8 cellular contexts compared by ENCODE assay signal in the genomic region with DNA sequence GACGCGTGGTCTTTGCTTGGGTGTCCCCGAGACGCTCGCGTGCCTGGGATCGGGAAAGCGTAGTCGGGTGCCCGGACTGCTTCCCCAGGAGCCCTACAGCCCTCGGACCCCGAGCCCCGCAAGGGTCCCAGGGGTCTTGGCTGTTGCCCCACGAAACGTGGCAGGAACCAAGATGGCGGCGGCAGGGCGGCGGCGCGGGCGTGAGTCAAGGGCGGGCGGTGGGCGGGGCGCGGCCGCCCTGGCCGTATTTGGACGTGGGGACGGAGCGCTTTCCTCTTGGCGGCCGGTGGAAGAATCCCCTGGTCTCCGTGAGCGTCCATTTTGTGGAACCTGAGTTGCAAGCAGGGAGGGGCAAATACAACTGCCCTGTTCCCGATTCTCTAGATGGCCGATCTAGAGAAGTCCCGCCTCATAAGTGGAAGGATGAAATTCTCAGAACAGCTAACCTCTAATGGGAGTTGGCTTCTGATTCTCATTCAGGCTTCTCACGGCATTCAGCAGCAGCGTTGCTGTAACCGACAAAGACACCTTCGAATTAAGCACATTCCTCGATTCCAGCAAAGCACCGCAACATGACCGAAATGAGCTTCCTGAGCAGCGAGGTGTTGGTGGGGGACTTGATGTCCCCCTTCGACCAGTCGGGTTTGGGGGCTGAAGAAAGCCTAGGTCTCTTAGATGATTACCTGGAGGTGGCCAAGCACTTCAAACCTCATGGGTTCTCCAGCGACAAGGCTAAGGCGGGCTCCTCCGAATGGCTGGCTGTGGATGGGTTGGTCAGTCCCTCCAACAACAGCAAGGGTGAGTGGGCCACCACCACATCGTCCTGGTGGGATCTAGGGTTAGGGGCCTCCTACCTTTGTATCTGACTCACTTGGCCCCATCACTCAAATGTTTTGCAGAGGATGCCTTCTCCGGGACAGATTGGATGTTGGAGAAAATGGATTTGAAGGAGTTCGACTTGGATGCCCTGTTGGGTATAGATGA. TPM values are rescaled to one million over a fixed set of nuclear protein-coding genes. Genes with fewer than 3 reads are reported as not detected.
A peak's percentile ranks its signal among the peaks of the same experiment; 100 is the strongest.
DNase-seq lines count a peak whose midpoint lies in the region; ATAC-seq and TF ChIP-seq lines count a peak whose summit lies in the region.

No MANE protein-coding gene starts in this region.

- peaks cover 50% of the 10 kb centered on the region for H3K4me1 Mint-ChIP-seq in activated T-cell treated with anti-CD3 and anti-CD28 coated beads, Interleukin-2, amount 50 U/mL, for 4 hours (ENCODE audit: low read depth)
- H3K4me1 Mint-ChIP-seq in stimulated activated naive CD8-positive, alpha-beta T cell treated with anti-CD3 and anti-CD28 coated beads, Interleukin-15, Interleukin-2, amounts not matched to agents 100 ng/mL and 50 ng/mL, for 24 hours (ENCODE audit: low read depth) = peaks cover 72% of the 10 kb centered on the region

- H3K27ac Mint-ChIP-seq in stimulated activated naive CD8-positive, alpha-beta T cell treated with anti-CD3 and anti-CD28 coated beads, Interleukin-15, Interleukin-2, amounts not matched to agents 100 ng/mL and 50 ng/mL, for 24 hours = peak overlapping the region; percentile 96

- no peak for TF ChIP-seq POLR2A in erythroblast (IDR thresholded peaks at IDR 0.05; ENCODE audit: low read length)

- ATAC-seq in HG02852 (IDR thresholded peaks at IDR 0.05; ENCODE audit: unreplicated experiment) = peak; percentile 14
- peak; percentile 21 to 22 for ATAC-seq in activated T-cell treated with anti-CD3 and anti-CD28 coated beads, Interleukin-2, amount 50 U/mL, for 4 hours

- H3K9ac ChIP-seq in NT2/D1 (ENCODE audit: insufficient read length, low read depth) = peak overlapping the region; percentile 99
- peak overlapping the region; percentile 57 for H3K9ac ChIP-seq in muscle layer of colon (ENCODE audit: low read length)

- peaks cover 9% of the 10 kb centered on the region for H3K4me1 ChIP-seq in NT2/D1 (ENCODE audit: insufficient read depth, insufficient read length)
- peaks cover 53% of the 10 kb centered on the region for H3K4me1 ChIP-seq in muscle layer of colon (ENCODE audit: insufficient read depth, low read length)

- H3K36me3 ChIP-seq in NT2/D1 (ENCODE audit: insufficient read depth, insufficient read length, low read length) (peaks cover 59% of the 10 kb centered on the region), muscle layer of colon (ENCODE audit: insufficient read depth, low read length) (peaks cover 42% of the 10 kb centered on the region)

- H3K27me3 ChIP-seq in NT2/D1 (ENCODE audit: insufficient read depth, insufficient read length) (peaks cover 10% of the 10 kb centered on the region), muscle layer of colon (ENCODE audit: control insufficient read depth in 1 of 2, insufficient read depth in 2 of 2, low read length in 2 of 2) (no peaks in the 10 kb centered on the region)

- peak overlapping the region; percentile 96 for H3K4me3 Mint-ChIP-seq in activated T-cell treated with anti-CD3 and anti-CD28 coated beads, Interleukin-2, amount 50 U/mL, for 4 hours
- peak overlapping the region; percentile 88 for H3K4me3 Mint-ChIP-seq in stimulated activated naive CD8-positive, alpha-beta T cell treated with anti-CD3 and anti-CD28 coated beads, Interleukin-15, Interleukin-2, amounts not matched to agents 100 ng/mL and 50 ng/mL, for 24 hours

- peaks cover 38% of the 10 kb centered on the region for H3K36me3 Mint-ChIP-seq in activated T-cell treated with anti-CD3 and anti-CD28 coated beads, Interleukin-2, amount 50 U/mL, for 4 hours (ENCODE audit: insufficient read depth)
- peaks cover 67% of the 10 kb centered on the region for H3K36me3 Mint-ChIP-seq in stimulated activated naive CD8-positive, alpha-beta T cell treated with anti-CD3 and anti-CD28 coated beads, Interleukin-15, Interleukin-2, amounts not matched to agents 100 ng/mL and 50 ng/mL, for 24 hours (ENCODE audit: low read depth)

- H3K9me3 ChIP-seq in NT2/D1 (ENCODE audit: insufficient read depth, low read length) (no peaks in the 10 kb centered on the region), muscle layer of colon (ENCODE audit: low read length) (no peaks in the 10 kb centered on the region)

- peak overlapping the region; percentile 100 for H3K27ac ChIP-seq in muscle layer of colon (ENCODE audit: low read depth, low read length)

- peaks cover 2% of the 10 kb centered on the region for H3K27me3 Mint-ChIP-seq in activated T-cell treated with anti-CD3 and anti-CD28 coated beads, Interleukin-2, amount 50 U/mL, for 4 hours (ENCODE audit: low read depth)
- peaks cover 3% of the 10 kb centered on the region for H3K27me3 Mint-ChIP-seq in stimulated activated naive CD8-positive, alpha-beta T cell treated with anti-CD3 and anti-CD28 coated beads, Interleukin-15, Interleukin-2, amounts not matched to agents 100 ng/mL and 50 ng/mL, for 24 hours

- H3K9me3 Mint-ChIP-seq in activated T-cell treated with anti-CD3 and anti-CD28 coated beads, Interleukin-2, amount 50 U/mL, for 4 hours = no peaks in the 10 kb centered on the region
- H3K9me3 Mint-ChIP-seq in stimulated activated naive CD8-positive, alpha-beta T cell treated with anti-CD3 and anti-CD28 coated beads, Interleukin-15, Interleukin-2, amounts not matched to agents 100 ng/mL and 50 ng/mL, for 24 hours = no peaks in the 10 kb centered on the region

- DNase-seq in NCI-H1436 (lab: John Stamatoyannopoulos, UW) (peak; percentile 46), NCI-H1436 treated with DMSO at 0.1 percent for 48 hours (lab: John Stamatoyannopoulos, UW) (no peak), NT2/D1 (ENCODE audit: low read depth, low spot score) (no peak), erythroblast (lab: John Stamatoyannopoulos, UW) (peak; percentile 89 to 94)
- DNase-seq in activated T-cell treated with anti-CD3 and anti-CD28 coated beads, Interleukin-2, amount 50 U/mL, for 4 hours = peak; percentile 62

- H3K4me3 ChIP-seq in NT2/D1 (ENCODE audit: insufficient read length, low read depth) = peak overlapping the region; percentile 97
- H3K4me3 ChIP-seq in muscle layer of colon (ENCODE audit: low read depth in 1 of 2, low read length in 2 of 2) = peak overlapping the region; percentile 96 to 98

RNA-seq across cellular contexts. Expression of a gene that starts 0.8 kb away (rescaled TPM):
- total RNA-seq in activated T-cell treated with anti-CD3 and anti-CD28 coated beads, Interleukin-2, amount 50 U/mL, for 4 hours = 100 to 1,000 TPM; 611 to 673 (median 650) TPM

RNA-seq across cellular contexts. Expression of a gene that starts 11.4 kb away (rescaled TPM):
- 100 to 1,000 TPM; 198 to 208 (median 201) TPM for total RNA-seq in activated T-cell treated with anti-CD3 and anti-CD28 coated beads, Interleukin-2, amount 50 U/mL, for 4 hours

RNA-seq across cellular contexts. Expression of a gene that starts 19.1 kb away (rescaled TPM):
- 10 to 100 TPM; 69.9 to 76.6 (median 70.7) TPM for total RNA-seq in activated T-cell treated with anti-CD3 and anti-CD28 coated beads, Interleukin-2, amount 50 U/mL, for 4 hours

RNA-seq across cellular contexts. Expression of a gene that starts 49.4 kb away (rescaled TPM):
- under 1 TPM; 0.05 to 0.14 (median 0.08) TPM for total RNA-seq in activated T-cell treated with anti-CD3 and anti-CD28 coated beads, Interleukin-2, amount 50 U/mL, for 4 hours

Comparison
In these comparisons a context has a peak if more than half of its experiments do, and no peak if none do; other contexts are left out.
1. DNase-seq: peak in NCI-H1436 (single experiment), activated T-cell treated with anti-CD3 and anti-CD28 coated beads, Interleukin-2, amount 50 U/mL, for 4 hours (single experiment) and erythroblast (2 of 2); none in NCI-H1436 treated with DMSO at 0.1 percent for 48 hours (single experiment) and NT2/D1 (single experiment).